ENCODE assay signal across 11 cellular contexts in the genomic region with DNA sequence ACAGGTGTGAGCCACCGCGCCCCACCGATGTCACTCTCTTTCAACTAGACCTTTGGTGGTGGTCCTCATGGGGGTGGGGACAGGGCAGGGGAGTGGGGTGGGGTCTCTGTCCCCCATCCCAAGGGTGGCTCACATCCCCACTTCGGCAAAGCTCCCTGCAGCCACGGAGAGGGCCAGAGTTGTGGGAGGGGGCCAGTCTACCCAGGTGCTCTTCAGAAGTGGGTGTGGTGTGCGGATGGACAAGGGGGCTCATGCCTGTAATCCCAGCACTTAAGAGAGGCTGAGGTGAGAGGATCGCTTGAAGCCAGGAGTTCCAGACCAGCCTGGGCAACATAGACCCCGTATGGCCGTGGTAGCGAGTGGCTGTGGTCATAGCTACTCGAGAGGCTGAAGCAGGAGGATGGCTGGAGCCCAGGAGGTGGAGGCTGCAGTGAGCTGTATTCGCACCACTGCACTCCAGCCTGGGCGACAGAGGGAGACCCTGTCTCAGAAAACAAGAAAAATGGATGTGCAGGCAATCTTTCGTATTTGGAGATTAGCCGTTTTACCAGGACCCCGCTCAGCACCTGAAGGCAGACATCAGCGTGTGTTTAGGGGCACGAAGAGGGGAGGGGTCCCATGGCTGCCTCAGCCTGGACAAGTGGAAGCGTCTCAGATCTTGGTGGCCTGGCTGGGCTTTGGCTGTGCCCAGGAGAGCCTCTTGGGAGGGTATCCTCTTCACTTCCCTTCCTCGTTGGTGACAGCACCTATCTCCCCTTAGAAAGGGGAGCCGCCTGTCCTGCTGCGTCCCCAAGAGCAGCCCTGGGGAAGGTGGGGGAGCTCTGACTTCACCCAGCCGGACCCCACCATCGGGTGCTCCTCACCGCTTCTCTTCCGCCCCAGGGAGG. TPM values are rescaled to one million over a fixed set of nuclear protein-coding genes. Genes with fewer than 3 reads are reported as not detected.
DNase-seq lines count a peak whose midpoint lies in the region; ATAC-seq and TF ChIP-seq lines count a peak whose summit lies in the region.
"Had no signal": no experiment of that assay in that cellular context is flagged by ENCODE, and none has a peak within 500 bp of the region (broad histone marks: within the 10 kb centered on the region; RNA-seq: fewer than 3 reads in every experiment).

No MANE protein-coding gene starts in this region.

- no peak for ATAC-seq in activated CD4-positive, alpha-beta T cell treated with anti-CD3 and anti-CD28 coated beads for 36 hours
- ATAC-seq in PC-3 (no peak), HG02798 (IDR thresholded peaks at IDR 0.05; ENCODE audit: poor library complexity, unreplicated experiment) (no peak)
- ATAC-seq: left lung had no signal

- 49% methylated on average over 18 of the region's 26 CpGs for WGBS in esophagus muscularis mucosa
- WGBS in smooth muscle cell (ENCODE audit: low lambda C conversion rate), result 61% methylated on average over 24 of the region's 26 CpGs

- H3K9me3 ChIP-seq in PC-3 (ENCODE audit: low read length) (no peaks in the 10 kb centered on the region), esophagus muscularis mucosa (no peaks in the 10 kb centered on the region), smooth muscle cell (replicated peaks; ENCODE audit: low read depth) (no peaks in the 10 kb centered on the region)
- H3K9me3 ChIP-seq: left lung, SJSA1 had no signal

- H3F3A ChIP-seq in PC-3 (ENCODE audit: low read length, unreplicated experiment) (no peaks in the 10 kb centered on the region), smooth muscle cell (ENCODE audit: low read depth) (peaks cover 7% of the 10 kb centered on the region)

- TF ChIP-seq CTCF in PC-3 (conservative IDR thresholded peaks at IDR 0.05; ENCODE audit: low read depth, low read length) (no peak), esophagus muscularis mucosa (IDR thresholded peaks at IDR 0.05) (no peak), smooth muscle cell (IDR thresholded peaks at IDR 0.05; ENCODE audit: borderline replicate concordance, insufficient read depth, poor library complexity, severe bottlenecking) (no peak), GM13976 (IDR thresholded peaks at IDR 0.05; ENCODE audit: borderline replicate concordance, control extremely low read depth, extremely low read depth, insufficient read depth, missing control alignments) (no peak)

- H3K9ac ChIP-seq in PC-3 (ENCODE audit: low read length) (peak overlapping the region; percentile 73), smooth muscle cell (ENCODE audit: low read depth) (peak overlapping the region; percentile 22)

- H2AFZ ChIP-seq in PC-3 (ENCODE audit: low read length), result peak overlapping the region; percentile 87; the same call in 1 of the 2 replicates
- H2AFZ ChIP-seq in smooth muscle cell (ENCODE audit: low read depth), result no peak overlapping the region

- peaks cover 23% of the 10 kb centered on the region for H3K4me1 ChIP-seq in PC-3 (ENCODE audit: insufficient read depth, low read length)
- H3K4me1 ChIP-seq in esophagus muscularis mucosa, result peaks cover 24 to 51% (median 47%) of the 10 kb centered on the region in 4 donors
- H3K4me1 ChIP-seq in smooth muscle cell (ENCODE audit: low read depth), result peaks cover 15% of the 10 kb centered on the region

- H3K36me3 Mint-ChIP-seq in activated CD4-positive, alpha-beta T cell treated with anti-CD3 and anti-CD28 coated beads for 36 hours (ENCODE audit: low read depth), result peaks cover 13% of the 10 kb centered on the region

- H3K27ac Mint-ChIP-seq in activated CD4-positive, alpha-beta T cell treated with anti-CD3 and anti-CD28 coated beads for 36 hours, result no peak overlapping the region

- no peaks in the 10 kb centered on the region for H3K9me2 ChIP-seq in PC-3 (replicated peaks; ENCODE audit: low read length)

- no peaks in the 10 kb centered on the region for H4K20me1 ChIP-seq in PC-3 (ENCODE audit: low read length)
- peaks cover under 1% of the 10 kb centered on the region for H4K20me1 ChIP-seq in smooth muscle cell (ENCODE audit: low read depth)

- CTCF ChIA-PET in activated CD4-positive, alpha-beta T cell treated with anti-CD3 and anti-CD28 coated beads for 36 hours (lab: Charles Lee), result interaction anchor here (1.4 to 1.8 kb wide), 2 partner anchors 12 to 46 kb away, joined by 4 to 6 read pairs; a partner anchor contains a TSS
- CTCF ChIA-PET in PC-3 (lab: Charles Lee), result interaction anchor here (0.7 kb wide), 1 partner anchor 12 kb away, joined by 6 read pairs; a partner anchor contains a TSS

- no peak for TF ChIP-seq EP300 in esophagus muscularis mucosa (IDR thresholded peaks at IDR 0.05)

- no peaks in the 10 kb centered on the region for H3K9me3 Mint-ChIP-seq in activated CD4-positive, alpha-beta T cell treated with anti-CD3 and anti-CD28 coated beads for 36 hours (ENCODE audit: low read depth)

- BruUV-seq in PC-3 (replicated peaks; lab: Mats Ljungman, UMichigan), result no TSS peak

- H3K4me2 ChIP-seq in PC-3 (ENCODE audit: low read length) (peak overlapping the region; percentile 90), smooth muscle cell (peak overlapping the region; percentile 98)

- intact Hi-C loops in activated CD4-positive, alpha-beta T cell treated with anti-CD3 and anti-CD28 coated beads for 36 hours (cut with DNase I, micrococcal nuclease), result loop anchor here in 1 of 2 experiments (1.0 kb wide), 1 partner anchor 11 kb away; no protein-coding TSS in a partner anchor
- intact Hi-C loops in PC-3 (cut with micrococcal nuclease), result no loop called here
- intact Hi-C loops in esophagus muscularis mucosa (cut with DNase I), result no loop called here

- in situ Hi-C loops in ACHN (cut with HindIII; ENCODE audit: low pct_ligation_motif_present, low pct_unique_long_range_greater_than_20kb, low sequenced_read_pairs) (no loop called here), GM13976 (cut with MboI; ENCODE audit: low sequenced_read_pairs, unreplicated experiment) (no loop called here)

- peaks cover 12% of the 10 kb centered on the region for H3K36me3 ChIP-seq in PC-3 (ENCODE audit: low read depth, low read length)
- H3K36me3 ChIP-seq in esophagus muscularis mucosa, result peaks cover 25 to 31% (median 29%) of the 10 kb centered on the region in 4 donors
- H3K36me3 ChIP-seq in smooth muscle cell (ENCODE audit: low read depth), result no peaks in the 10 kb centered on the region

- DNase-seq in activated CD4-positive, alpha-beta T cell treated with anti-CD3 and anti-CD28 coated beads for 36 hours, result no peak
- no peak for DNase-seq in activated CD4-positive, alpha-beta T cell treated with anti-CD3 and anti-CD28 coated beads, Interleukin-2, amount 50 U/mL, for 1 hour
- no peak for DNase-seq in PC-3
- DNase-seq in esophagus muscularis mucosa (ENCODE audit: extremely low spot score), result no peak
- no peak for DNase-seq in smooth muscle cell (lab: John Stamatoyannopoulos, UW; ENCODE audit: unreplicated experiment)
- DNase-seq in ACHN, result no peak
- DNase-seq in GM13976 (ENCODE audit: low spot score), result no peak
- DNase-seq: COR-L47, left lung had no signal

- H3K27ac ChIP-seq in PC-3 (ENCODE audit: low read length) (no peak overlapping the region), esophagus muscularis mucosa (replicated peaks in 1 of 4) (no peak overlapping the region), smooth muscle cell (ENCODE audit: low read depth) (no peak overlapping the region)
- H3K27ac ChIP-seq: left lung, SJSA1 had no signal

- POLR2A ChIA-PET in activated CD4-positive, alpha-beta T cell treated with anti-CD3 and anti-CD28 coated beads for 36 hours (lab: Charles Lee), result interaction anchor here (1.2 to 1.5 kb wide), 2 partner anchors 12 to 14 kb away, joined by 4 to 5 read pairs; a partner anchor contains a TSS
- POLR2A ChIA-PET in PC-3 (lab: Charles Lee; ENCODE audit: unreplicated experiment), result no interaction called here

- H3K27me3 ChIP-seq in PC-3 (ENCODE audit: low read length) (no peaks in the 10 kb centered on the region), esophagus muscularis mucosa (peaks cover 11 to 59% (median 28%) of the 10 kb centered on the region in 4 donors), smooth muscle cell (ENCODE audit: low read depth) (no peaks in the 10 kb centered on the region)

- TF ChIP-seq POLR2A in esophagus muscularis mucosa (IDR thresholded peaks at IDR 0.05; ENCODE audit: low read depth), result no peak

- H3K79me2 ChIP-seq in PC-3 (ENCODE audit: low read length) (peaks cover 4% of the 10 kb centered on the region; the same call in 1 of the 2 replicates), smooth muscle cell (ENCODE audit: low read depth) (no peaks in the 10 kb centered on the region)

- H3K4me3 ChIP-seq in PC-3 (ENCODE audit: low read length) (peak overlapping the region; percentile 74), esophagus muscularis mucosa (peak overlapping the region; percentile 46 to 62 (median 54)), smooth muscle cell (peak overlapping the region; percentile 60)

- H3K27me3 Mint-ChIP-seq in activated CD4-positive, alpha-beta T cell treated with anti-CD3 and anti-CD28 coated beads for 36 hours, result peaks cover 21% of the 10 kb centered on the region

- peaks cover 24% of the 10 kb centered on the region for H3K4me1 Mint-ChIP-seq in activated CD4-positive, alpha-beta T cell treated with anti-CD3 and anti-CD28 coated beads for 36 hours

- H3K4me3 Mint-ChIP-seq in activated CD4-positive, alpha-beta T cell treated with anti-CD3 and anti-CD28 coated beads for 36 hours, result peak overlapping the region; percentile 41

RNA-seq across cellular contexts. Expression of a gene that starts 0.9 kb away (rescaled TPM):
- 1 to 10 TPM; 2.6 to 3.2 TPM for total RNA-seq in activated CD4-positive, alpha-beta T cell treated with anti-CD3 and anti-CD28 coated beads for 36 hours
- total RNA-seq in PC-3 (2014; rRNA removed) (10.5 and 15.5 TPM in 2 replicates), esophagus muscularis mucosa (1 to 10 TPM; 2.2 to 8.3 (median 6.1) TPM), smooth muscle cell (18.7 and 20.7 TPM in 2 replicates)
- 44.0 and 46.6 TPM in 2 replicates for polyA plus RNA-seq in smooth muscle cell
- total RNA-seq: SJSA1 had no signal

RNA-seq across cellular contexts. Expression of a gene that starts 4.6 kb away (rescaled TPM):
- total RNA-seq in activated CD4-positive, alpha-beta T cell treated with anti-CD3 and anti-CD28 coated beads for 36 hours, result 10 to 100 TPM; 14.6 to 16.2 TPM
- 40.1 and 61.7 TPM in 2 replicates for total RNA-seq in PC-3 (2014; rRNA removed)
- total RNA-seq in esophagus muscularis mucosa, result 10 to 100 TPM; 32.4 to 47.2 (median 35.0) TPM
- total RNA-seq in smooth muscle cell, result 9.5 and 18.2 TPM in 2 replicates
- polyA plus RNA-seq in smooth muscle cell, result 35.0 and 35.3 TPM in 2 replicates

RNA-seq across cellular contexts. Expression of a gene that starts 10.4 kb away (rescaled TPM):
- under 1 TPM; 0.47 to 0.82 TPM for total RNA-seq in activated CD4-positive, alpha-beta T cell treated with anti-CD3 and anti-CD28 coated beads for 36 hours
- total RNA-seq in PC-3 (2014; rRNA removed) (11.4 and 40.3 TPM in 2 replicates), esophagus muscularis mucosa (10 to 100 TPM; 28.7 to 59.4 (median 49.2) TPM), smooth muscle cell (4.8 and 6.0 TPM in 2 replicates)
- polyA plus RNA-seq in smooth muscle cell, result 25.4 and 26.0 TPM in 2 replicates
- total RNA-seq: SJSA1 had no signal

RNA-seq across cellular contexts. Expression of a gene that starts 11.8 kb away (rescaled TPM):
- total RNA-seq in activated CD4-positive, alpha-beta T cell treated with anti-CD3 and anti-CD28 coated beads for 36 hours, result 10 to 100 TPM; 32.2 to 33.7 TPM
- total RNA-seq in PC-3 (2014; rRNA removed), result 39.3 and 40.5 TPM in 2 replicates
- 10 to 100 TPM; 17.2 to 31.9 (median 24.5) TPM for total RNA-seq in esophagus muscularis mucosa
- 6.7 and 8.2 TPM in 2 replicates for total RNA-seq in smooth muscle cell
- 9.2 and 13.1 TPM in 2 replicates for polyA plus RNA-seq in smooth muscle cell

RNA-seq across cellular contexts. Expression of a gene that starts 27.2 kb away (rescaled TPM):
- total RNA-seq in activated CD4-positive, alpha-beta T cell treated with anti-CD3 and anti-CD28 coated beads for 36 hours, result not detected
- total RNA-seq in PC-3 (2014; rRNA removed) (30.8 and 35.3 TPM in 2 replicates), esophagus muscularis mucosa (1 to 10 TPM in 1 of 4 donors, under 1 TPM in 2, not detected in 1; 0.33 to 1.0 (median 0.46) TPM), smooth muscle cell (7.6 and 7.8 TPM in 2 replicates)
- 6.3 and 7.4 TPM in 2 replicates for polyA plus RNA-seq in smooth muscle cell
